1 cellular context compared by ENCODE assay signal in the genomic region with DNA sequence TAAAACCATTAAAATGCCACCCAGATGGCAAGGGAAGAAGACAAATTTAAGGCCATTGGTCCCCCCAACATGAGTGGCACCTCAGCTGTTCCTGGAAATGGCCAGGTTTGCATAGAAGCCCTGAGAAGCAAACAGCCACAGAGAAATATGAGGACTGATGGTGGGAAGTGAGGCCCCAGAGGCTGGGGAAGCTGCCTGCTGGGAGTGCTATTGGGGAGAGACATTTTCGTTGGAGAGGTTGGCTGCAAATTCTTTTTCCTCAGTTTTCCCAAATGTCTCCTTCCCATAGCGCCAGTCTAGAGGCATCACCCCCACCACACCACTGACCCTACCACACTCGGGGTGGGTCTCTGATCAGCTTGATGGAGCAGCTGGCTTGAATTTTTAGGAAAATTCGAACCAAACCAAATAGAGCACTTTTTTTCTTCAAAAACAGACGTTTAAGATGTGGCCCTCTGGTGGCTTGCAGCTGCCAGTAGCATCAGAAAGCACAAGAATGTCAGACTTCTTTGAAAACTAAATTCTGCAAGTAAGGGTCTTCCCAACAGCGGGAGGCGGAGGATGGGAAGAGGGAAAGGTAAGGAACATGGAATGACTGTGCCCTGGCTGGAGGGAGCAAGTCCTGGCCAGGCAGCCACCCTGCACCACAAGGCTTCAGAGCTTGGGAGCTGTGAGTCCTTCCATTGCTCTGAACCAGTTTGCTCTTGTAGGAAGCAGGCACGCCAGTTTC.
A peak's percentile ranks its signal among the peaks of the same experiment; 100 is the strongest.
TF ChIP-seq lines count a peak whose summit lies in the region.

No MANE protein-coding gene starts in this region.

TF ChIP-seq in HepG2, 621 proteins besides CTCF, POLR2A, EP300 and RAD21 (continued from another document):
- 0 out of 2 replicates have a peak, but pooled peaks have one; percentile 7 for TF ChIP-seq ZNF792 (CRISPR knock-in tag; IDR thresholded peaks at IDR 0.05)
- TF ChIP-seq STAG1 (CRISPR knock-in tag; IDR thresholded peaks at IDR 0.05), result peak; percentile 58
- 0 out of 2 replicates have a peak, but pooled peaks have one; percentile 12 for TF ChIP-seq PRDM4 (CRISPR knock-in tag; IDR thresholded peaks at IDR 0.05; ENCODE audit: borderline replicate concordance)
- 0 out of 2 replicates have a peak, but pooled peaks have one; percentile 28 for TF ChIP-seq BCL6 (CRISPR knock-in tag; IDR thresholded peaks at IDR 0.05)
- TF ChIP-seq, protein P1, sequence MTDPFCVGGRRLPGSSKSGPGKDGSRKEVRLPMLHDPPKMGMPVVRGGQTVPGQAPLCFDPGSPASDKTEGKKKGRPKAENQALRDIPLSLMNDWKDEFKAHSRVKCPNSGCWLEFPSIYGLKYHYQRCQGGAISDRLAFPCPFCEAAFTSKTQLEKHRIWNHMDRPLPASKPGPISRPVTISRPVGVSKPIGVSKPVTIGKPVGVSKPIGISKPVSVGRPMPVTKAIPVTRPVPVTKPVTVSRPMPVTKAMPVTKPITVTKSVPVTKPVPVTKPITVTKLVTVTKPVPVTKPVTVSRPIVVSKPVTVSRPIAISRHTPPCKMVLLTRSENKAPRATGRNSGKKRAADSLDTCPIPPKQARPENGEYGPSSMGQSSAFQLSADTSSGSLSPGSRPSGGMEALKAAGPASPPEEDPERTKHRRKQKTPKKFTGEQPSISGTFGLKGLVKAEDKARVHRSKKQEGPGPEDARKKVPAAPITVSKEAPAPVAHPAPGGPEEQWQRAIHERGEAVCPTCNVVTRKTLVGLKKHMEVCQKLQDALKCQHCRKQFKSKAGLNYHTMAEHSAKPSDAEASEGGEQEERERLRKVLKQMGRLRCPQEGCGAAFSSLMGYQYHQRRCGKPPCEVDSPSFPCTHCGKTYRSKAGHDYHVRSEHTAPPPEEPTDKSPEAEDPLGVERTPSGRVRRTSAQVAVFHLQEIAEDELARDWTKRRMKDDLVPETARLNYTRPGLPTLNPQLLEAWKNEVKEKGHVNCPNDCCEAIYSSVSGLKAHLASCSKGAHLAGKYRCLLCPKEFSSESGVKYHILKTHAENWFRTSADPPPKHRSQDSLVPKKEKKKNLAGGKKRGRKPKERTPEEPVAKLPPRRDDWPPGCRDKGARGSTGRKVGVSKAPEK (CRISPR knock-in tag; IDR thresholded peaks at IDR 0.05; ENCODE audit: borderline replicate concordance), result no peak
- no peak for TF ChIP-seq NR2F1 (CRISPR knock-in tag; IDR thresholded peaks at IDR 0.05)
- no peak for TF ChIP-seq ZNF639 (CRISPR knock-in tag; conservative IDR thresholded peaks at IDR 0.05)
- TF ChIP-seq RXRB (CRISPR knock-in tag; IDR thresholded peaks at IDR 0.05; ENCODE audit: borderline replicate concordance), result peak; percentile 27; the same call in 1 of the 2 replicates
- 0 out of 2 replicates have a peak, but pooled peaks have one; percentile 40 for TF ChIP-seq ZNF224 (CRISPR knock-in tag; IDR thresholded peaks at IDR 0.05)
- TF ChIP-seq, protein P2, sequence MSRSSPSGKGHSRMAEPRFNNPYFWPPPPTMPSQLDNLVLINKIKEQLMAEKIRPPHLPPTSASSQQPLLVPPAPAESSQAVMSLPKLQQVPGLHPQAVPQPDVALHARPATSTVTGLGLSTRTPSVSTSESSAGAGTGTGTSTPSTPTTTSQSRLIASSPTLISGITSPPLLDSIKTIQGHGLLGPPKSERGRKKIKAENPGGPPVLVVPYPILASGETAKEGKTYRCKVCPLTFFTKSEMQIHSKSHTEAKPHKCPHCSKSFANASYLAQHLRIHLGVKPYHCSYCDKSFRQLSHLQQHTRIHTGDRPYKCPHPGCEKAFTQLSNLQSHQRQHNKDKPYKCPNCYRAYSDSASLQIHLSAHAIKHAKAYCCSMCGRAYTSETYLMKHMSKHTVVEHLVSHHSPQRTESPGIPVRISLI (CRISPR knock-in tag; IDR thresholded peaks at IDR 0.05; ENCODE audit: borderline replicate concordance), result peak; percentile 79; the same call in 1 of the 2 replicates
- no peak for TF ChIP-seq TGIF2 (CRISPR knock-in tag; IDR thresholded peaks at IDR 0.05)
- TF ChIP-seq ZNF569 (CRISPR knock-in tag; IDR thresholded peaks at IDR 0.05; ENCODE audit: borderline replicate concordance), result no peak
- no peak for TF ChIP-seq ZBTB8A (CRISPR knock-in tag; IDR thresholded peaks at IDR 0.05; ENCODE audit: borderline replicate concordance, low read depth)
- TF ChIP-seq ZNF747 (CRISPR knock-in tag; IDR thresholded peaks at IDR 0.05; ENCODE audit: borderline replicate concordance), result no peak; the same call in 1 of the 2 replicates
- TF ChIP-seq ZNF841 (CRISPR knock-in tag; IDR thresholded peaks at IDR 0.05; ENCODE audit: borderline replicate concordance), result no peak
- TF ChIP-seq PTBP1 (IDR thresholded peaks at IDR 0.05; ENCODE audit: low read depth, low read length, poor library complexity, severe bottlenecking), result no peak
- TF ChIP-seq ZNF850 (CRISPR knock-in tag; conservative IDR thresholded peaks at IDR 0.05), result no peak
- no peak for TF ChIP-seq ZEB1 (IDR thresholded peaks at IDR 0.05; ENCODE audit: insufficient replicate concordance, low read depth)
- 0 out of 2 replicates have a peak, but pooled peaks have one; percentile 6 for TF ChIP-seq ZFX (CRISPR knock-in tag; IDR thresholded peaks at IDR 0.05; ENCODE audit: low read depth)
- peak; percentile 77; the same call in 1 of the 2 replicates for TF ChIP-seq ZNF136 (CRISPR knock-in tag; IDR thresholded peaks at IDR 0.05; ENCODE audit: low read depth)
